13 cellular contexts compared by ENCODE assay signal in genomic region chr7:105496501-105496900, GRCh38. TPM values are rescaled to one million over a fixed set of nuclear protein-coding genes. Genes with fewer than 3 reads are reported as not detected.
A peak's percentile ranks its signal among the peaks of the same experiment; 100 is the strongest.
DNase-seq lines count a peak whose midpoint lies in the region; ATAC-seq and TF ChIP-seq lines count a peak whose summit lies in the region.
"Had no signal": no experiment of that assay in that cellular context is flagged by ENCODE, and none has a peak within 500 bp of the region (broad histone marks: within the 10 kb centered on the region; RNA-seq: fewer than 3 reads in every experiment).

No MANE protein-coding gene starts in this region.

- no peak overlapping the region for H3K9ac ChIP-seq in mammary epithelial cell (ENCODE audit: insufficient read depth, low read length)

- TF ChIP-seq POLR2A in breast epithelium (IDR thresholded peaks at IDR 0.05) = no peak

- intact Hi-C loops in mammary epithelial cell (cut with micrococcal nuclease) = no loop called here
- intact Hi-C loops in breast epithelium (cut with DNase I; ENCODE audit: low total_unique reads) = no loop called here

- H3K4me1 ChIP-seq in mammary epithelial cell (ENCODE audit: insufficient read depth, low read length) (peaks cover 6% of the 10 kb centered on the region), breast epithelium (no peaks in the 10 kb centered on the region)

- no peak overlapping the region for H2AFZ ChIP-seq in mammary epithelial cell (ENCODE audit: low read depth, low read length)

- no peaks in the 10 kb centered on the region for H4K20me1 ChIP-seq in mammary epithelial cell (ENCODE audit: insufficient read depth, low read length)

- no TSS peak for BruUV-seq in mammary epithelial cell (replicated peaks; lab: Mats Ljungman, UMichigan)

- no peaks in the 10 kb centered on the region for H3K79me2 ChIP-seq in mammary epithelial cell (ENCODE audit: insufficient read depth, low read length)

- in situ Hi-C loops in mammary epithelial cell (cut with MboI; ENCODE audit: low sequenced_read_pairs in 2 of 2) = no loop called here
- in situ Hi-C loops in brain microvascular endothelial cell (cut with HindIII; ENCODE audit: low pct_ligation_motif_present, low sequenced_read_pairs) = no loop called here

- ATAC-seq in HG03354 (IDR thresholded peaks at IDR 0.05; ENCODE audit: poor library complexity, severe bottlenecking, unreplicated experiment) = no peak
- ATAC-seq: heart left ventricle, left colon had no signal

- no peak overlapping the region for H3K4me3 ChIP-seq in mammary epithelial cell (replicated peaks in 1 of 3; ENCODE audit: insufficient read depth in 1 of 3, low read depth in 2 of 3, low read length in 3 of 3)
- H3K4me3 ChIP-seq in breast epithelium = no peak overlapping the region
- no peak overlapping the region for H3K4me3 ChIP-seq in brain microvascular endothelial cell (ENCODE audit: low read depth, low read length)
- H3K4me3 ChIP-seq: heart left ventricle had no signal

- WGBS in mammary epithelial cell (ENCODE audit: low coverage, missing lambda C conversion rate) = 100% methylated on average over 2 of the region's 2 CpGs

- dilution Hi-C loops in mammary epithelial cell (cut with HindIII; ENCODE audit: low sequenced_read_pairs) = no loop called here

- H3K9me3 ChIP-seq in mammary epithelial cell (replicated peaks; ENCODE audit: insufficient read depth, low read length) (no peaks in the 10 kb centered on the region), breast epithelium (no peaks in the 10 kb centered on the region)
- H3K9me3 ChIP-seq: heart left ventricle had no signal

- DNase-seq in mammary epithelial cell = peak; percentile 3
- no peak for DNase-seq in breast epithelium (ENCODE audit: low spot score in 2 of 2)
- DNase-seq in brain microvascular endothelial cell = no peak
- peak; percentile 41 for DNase-seq in hepatic stellate cell (ENCODE audit: low spot score)
- no peak for DNase-seq in NCI-H2029 (lab: John Stamatoyannopoulos, UW)
- DNase-seq in activated CD8-positive, alpha-beta memory T cell treated with anti-CD3 and anti-CD28 coated beads, Interleukin-2, amount 50 U/mL, for 48 hours = no peak
- DNase-seq in germinal center (ENCODE audit: low spot score) = no peak
- DNase-seq: activated naive CD4-positive, alpha-beta T cell treated with Interleukin-2 at 50 U/mL for 16 hours; heart left ventricle; left colon; NCI-H187 treated with DMSO at 0.1 percent for 48 hours had no signal

- no peak for TF ChIP-seq CTCF in mammary epithelial cell (conservative IDR thresholded peaks at IDR 0.05 in 1 of 2, IDR thresholded peaks at IDR 0.05 in 1 of 2; ENCODE audit: extremely low read depth in 1 of 2, insufficient read depth in 1 of 2, low read depth in 1 of 2, low read length in 2 of 2)
- no peak for TF ChIP-seq CTCF in breast epithelium (IDR thresholded peaks at IDR 0.05)
- TF ChIP-seq CTCF in brain microvascular endothelial cell (IDR thresholded peaks at IDR 0.05; ENCODE audit: low read depth, low read length, missing control alignments) = no peak

- H3K4me2 ChIP-seq in mammary epithelial cell (ENCODE audit: insufficient read depth, low read depth, low read length) = no peak overlapping the region

- H3K27ac ChIP-seq in mammary epithelial cell (ENCODE audit: insufficient read depth, low read depth, low read length) (no peak overlapping the region), breast epithelium (no peak overlapping the region), brain microvascular endothelial cell (peak overlapping the region; percentile 75)
- H3K27ac ChIP-seq: 22Rv1, heart left ventricle had no signal

- CTCF ChIA-PET in mammary epithelial cell (lab: Charles Lee; ENCODE audit: low non-redundant PET) = no interaction called here

- H3K27me3 ChIP-seq in mammary epithelial cell (ENCODE audit: insufficient read depth, low read length) (no peaks in the 10 kb centered on the region), breast epithelium (no peaks in the 10 kb centered on the region), brain microvascular endothelial cell (replicated peaks) (no peaks in the 10 kb centered on the region)
- H3K27me3 ChIP-seq: heart left ventricle had no signal

- H3K36me3 ChIP-seq in mammary epithelial cell (ENCODE audit: insufficient read depth, low read length) = peaks cover 17% of the 10 kb centered on the region
- H3K36me3 ChIP-seq in breast epithelium = no peaks in the 10 kb centered on the region
- H3K36me3 ChIP-seq in brain microvascular endothelial cell (replicated peaks) = no peaks in the 10 kb centered on the region

RNA-seq across cellular contexts. Expression of gene PUS7, which starts 25.6 kb away (rescaled TPM):
- total RNA-seq in mammary epithelial cell (10 to 100 TPM; 19.8 to 23.9 TPM), breast epithelium (10 to 100 TPM; 18.9 to 23.6 (median 19.5) TPM)
- polyA plus RNA-seq in mammary epithelial cell = 14.1 TPM
- 7.3 TPM for polyA minus RNA-seq in mammary epithelial cell

RNA-seq across cellular contexts. Expression of gene RINT1, which starts 35.5 kb away (rescaled TPM):
- total RNA-seq in mammary epithelial cell = 10 to 100 TPM; 15.8 to 21.4 TPM
- polyA plus RNA-seq in mammary epithelial cell = 11.9 TPM
- 23.2 TPM for polyA minus RNA-seq in mammary epithelial cell
- total RNA-seq in breast epithelium = 10 to 100 TPM; 15.7 to 19.9 (median 17.7) TPM

Comparison
In these comparisons a context has a peak if more than half of its experiments do, and no peak if none do; other contexts are left out.
1. DNase-seq: peak in mammary epithelial cell (single experiment) and hepatic stellate cell (single experiment); none in breast epithelium (0 of 2), brain microvascular endothelial cell (single experiment), NCI-H2029 (single experiment), activated CD8-positive, alpha-beta memory T cell treated with anti-CD3 and anti-CD28 coated beads, Interleukin-2, amount 50 U/mL, for 48 hours (single experiment) and germinal center (single experiment).